In genomic region chr21:33265664-33266049, GRCh38 we compare ENCODE assay signal across 8 cellular contexts. TPM values are rescaled to one million over a fixed set of nuclear protein-coding genes. Genes with fewer than 3 reads are reported as not detected.
DNase-seq lines count a peak whose midpoint lies in the region; ATAC-seq and TF ChIP-seq lines count a peak whose summit lies in the region.

No MANE protein-coding gene starts in this region.

- no peak overlapping the region for H3K27ac Mint-ChIP-seq in chondrocyte (ENCODE audit: unreplicated experiment)

- H3K4me3 ChIP-seq in Peyer's patch = peak overlapping the region; percentile 69 to 86 (median 80)

- H3K27me3 Mint-ChIP-seq in activated T-cell treated with anti-CD3 and anti-CD28 coated beads, Interleukin-2, amount 50 U/mL, for 4 hours (ENCODE audit: low read depth) = no peaks in the 10 kb centered on the region
- no peaks in the 10 kb centered on the region for H3K27me3 Mint-ChIP-seq in chondrocyte (ENCODE audit: low read depth)

- peak overlapping the region; percentile 88 to 90 (median 90) for H3K27ac ChIP-seq in Peyer's patch

- peaks cover 0 to 5% (median 0%) of the 10 kb centered on the region in 3 donors for H3K36me3 ChIP-seq in Peyer's patch

- no peak for TF ChIP-seq POLR2A in Peyer's patch (IDR thresholded peaks at IDR 0.05)

- H3K9me3 ChIP-seq in Peyer's patch = no peaks in the 10 kb centered on the region

- peak overlapping the region; percentile 96 for H3K4me3 Mint-ChIP-seq in activated T-cell treated with anti-CD3 and anti-CD28 coated beads, Interleukin-2, amount 50 U/mL, for 4 hours
- H3K4me3 Mint-ChIP-seq in chondrocyte (ENCODE audit: unreplicated experiment) = peak overlapping the region; percentile 87

- H3K4me1 ChIP-seq in Peyer's patch = peaks cover 0 to 39% (median 6%) of the 10 kb centered on the region in 4 donors

- no peak for DNase-seq in activated T-cell treated with anti-CD3 and anti-CD28 coated beads, Interleukin-2, amount 50 U/mL, for 4 hours
- DNase-seq in activated T-cell treated with anti-CD3 and anti-CD28 coated beads for 4 hours = no peak
- peak in 2 of 3 donors; percentile 72 to 82 for DNase-seq in Peyer's patch
- no peak for DNase-seq in chondrocyte (ENCODE audit: low spot score)
- DNase-seq in left kidney (ENCODE audit: low read depth, low spot score) = peak; percentile 70
- peak; percentile 27 for DNase-seq in superior temporal gyrus (ENCODE audit: extremely low spot score)
- DNase-seq in stimulated activated CD4-positive, alpha-beta T cell treated with anti-CD3 and anti-CD28 coated beads, Interleukin-12 subunit alpha, Interleukin-12 subunit beta, amount 100 ng/mL, for 4 hours = no peak

- ATAC-seq in activated T-cell treated with anti-CD3 and anti-CD28 coated beads, Interleukin-2, amount 50 U/mL, for 4 hours = peak in 1 of 2 donors; percentile 17
- peak; percentile 26 for ATAC-seq in HG02943 (IDR thresholded peaks at IDR 0.05; ENCODE audit: low read depth, unreplicated experiment)

- H3K9me3 Mint-ChIP-seq in activated T-cell treated with anti-CD3 and anti-CD28 coated beads, Interleukin-2, amount 50 U/mL, for 4 hours = no peaks in the 10 kb centered on the region
- no peaks in the 10 kb centered on the region for H3K9me3 Mint-ChIP-seq in chondrocyte (ENCODE audit: low read depth)

- H3K27me3 ChIP-seq in Peyer's patch = no peaks in the 10 kb centered on the region

- TF ChIP-seq CTCF in Peyer's patch (IDR thresholded peaks at IDR 0.05) = no peak
- TF ChIP-seq CTCF in chondrocyte (IDR thresholded peaks at IDR 0.05) = no peak

- H3K36me3 Mint-ChIP-seq in activated T-cell treated with anti-CD3 and anti-CD28 coated beads, Interleukin-2, amount 50 U/mL, for 4 hours (ENCODE audit: insufficient read depth) = peaks cover 14% of the 10 kb centered on the region
- H3K36me3 Mint-ChIP-seq in chondrocyte (ENCODE audit: low read depth) = peaks cover 12% of the 10 kb centered on the region

- peaks cover 62% of the 10 kb centered on the region for H3K4me1 Mint-ChIP-seq in activated T-cell treated with anti-CD3 and anti-CD28 coated beads, Interleukin-2, amount 50 U/mL, for 4 hours (ENCODE audit: low read depth)
- H3K4me1 Mint-ChIP-seq in chondrocyte (ENCODE audit: low read depth) = peaks cover 27% of the 10 kb centered on the region

RNA-seq across cellular contexts. Expression of gene IL10RB, which starts 0.5 kb away (rescaled TPM):
- 10 to 100 TPM in 2 of 3 donors, 1 to 10 TPM in 1; 9.3 to 11.6 (median 10.2) TPM for total RNA-seq in activated T-cell treated with anti-CD3 and anti-CD28 coated beads, Interleukin-2, amount 50 U/mL, for 4 hours
- 10 to 100 TPM in 3 of 4 donors, 1 to 10 TPM in 1; 6.6 to 95.6 (median 74.0) TPM for total RNA-seq in Peyer's patch
- 17.4 to 23.5 TPM (median 19.0 TPM) in 3 replicates for total RNA-seq in chondrocyte

RNA-seq across cellular contexts. Expression of gene IFNAR2, which starts 35.9 kb away (rescaled TPM):
- total RNA-seq in activated T-cell treated with anti-CD3 and anti-CD28 coated beads, Interleukin-2, amount 50 U/mL, for 4 hours = 10 to 100 TPM; 13.9 to 20.2 (median 14.7) TPM
- total RNA-seq in Peyer's patch (10 to 100 TPM in 2 of 4 donors, 1 to 10 TPM in 2; 6.6 to 13.2 (median 9.7) TPM), chondrocyte (16.5 to 19.4 TPM (median 18.6 TPM) in 3 replicates)

RNA-seq across cellular contexts. Expression of gene IFNAR1, which starts 59.1 kb away (rescaled TPM):
- total RNA-seq in activated T-cell treated with anti-CD3 and anti-CD28 coated beads, Interleukin-2, amount 50 U/mL, for 4 hours = 10 to 100 TPM; 21.1 to 33.9 (median 30.8) TPM
- total RNA-seq in Peyer's patch = 10 to 100 TPM; 14.9 to 23.1 (median 21.9) TPM
- total RNA-seq in chondrocyte = 40.3 to 52.3 TPM (median 47.7 TPM) in 3 replicates

Comparison
In these comparisons a context has a peak if more than half of its experiments do, and no peak if none do; other contexts are left out.
1. DNase-seq: peak in Peyer's patch (2 of 3), left kidney (single experiment) and superior temporal gyrus (single experiment); none in activated T-cell treated with anti-CD3 and anti-CD28 coated beads, Interleukin-2, amount 50 U/mL, for 4 hours (single experiment), activated T-cell treated with anti-CD3 and anti-CD28 coated beads for 4 hours (single experiment), chondrocyte (single experiment) and stimulated activated CD4-positive, alpha-beta T cell treated with anti-CD3 and anti-CD28 coated beads, Interleukin-12 subunit alpha, Interleukin-12 subunit beta, amount 100 ng/mL, for 4 hours (single experiment).